In the genomic region with DNA sequence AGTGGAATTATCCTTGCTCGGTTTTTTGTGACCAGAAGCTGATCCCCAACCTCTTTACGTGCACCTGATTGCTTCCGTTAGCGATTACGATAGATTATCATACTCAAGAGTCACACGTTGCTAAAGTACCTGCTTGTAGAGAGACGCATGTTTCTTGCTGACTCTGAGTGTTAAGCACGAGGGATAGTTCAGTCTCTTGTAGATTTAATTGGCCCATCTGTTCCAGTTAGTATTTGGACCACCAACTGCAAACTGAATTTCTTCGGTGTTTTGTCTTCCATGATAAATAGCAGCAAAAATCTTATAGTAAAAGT, we compare ENCODE assay signal across 8 cellular contexts. TPM values are rescaled to one million over a fixed set of nuclear protein-coding genes. Genes with fewer than 3 reads are reported as not detected.
DNase-seq lines count a peak whose midpoint lies in the region; ATAC-seq, FAIRE-seq and TF ChIP-seq lines count a peak whose summit lies in the region.

No MANE protein-coding gene starts in this region.

- peak; percentile 27 for ATAC-seq in GM21528 (IDR thresholded peaks at IDR 0.05; ENCODE audit: low FRiP score, unreplicated experiment)
- ATAC-seq in GM12878 = peak; percentile 23
- ATAC-seq in memory B cell (ENCODE audit: low read depth) = peak; percentile 25
- no peak for ATAC-seq in aorta (ENCODE audit: low FRiP score)

- H3K9me3 Mint-ChIP-seq in IgD-negative memory B cell (no peaks in the 10 kb centered on the region), memory B cell (no peaks in the 10 kb centered on the region)

- no peaks in the 10 kb centered on the region for H3K27me3 Mint-ChIP-seq in IgD-negative memory B cell
- no peaks in the 10 kb centered on the region for H3K27me3 Mint-ChIP-seq in memory B cell

- 12% methylated on average over 9 of the region's 9 CpGs for WGBS in GM12878 (ENCODE audit: insufficient coverage, insufficient replicate concordance, low lambda C conversion rate, missing lambda C conversion rate)
- 1 to 2% methylated on average over 9 of the region's 9 CpGs for whole genome bisulfite sequencing in aorta, 2 donors

- in situ Hi-C loops in GM12878 (cut with MboI) = loop anchor here (25.0 kb wide), 1 partner anchor 1092 kb away; a partner anchor contains a TSS

- TF ChIP-seq RAD21 in GM12878 (IDR thresholded peaks at IDR 0.05; ENCODE audit: insufficient read depth, low read depth, low read length) = no peak

- peaks cover 4% of the 10 kb centered on the region; the same call in 1 of the 2 replicates for H3K4me1 ChIP-seq in GM12878 (ENCODE audit: control insufficient read depth, insufficient read depth, low read length)
- H3K4me1 ChIP-seq in aorta (ENCODE audit: control insufficient read depth in 1 of 2, insufficient read depth in 2 of 2, low read length in 2 of 2) = peaks cover 0 to 2% of the 10 kb centered on the region in 2 donors

- H3K4me3 ChIP-seq in GM12864 (ENCODE audit: low read depth, low read length) (peak overlapping the region; percentile 60), GM12878 (peak overlapping the region; percentile 46; the same call in 1 of the 2 replicates), aorta (ENCODE audit: low read length in 2 of 2) (peak overlapping the region; percentile 57 to 90)

- H4K20me1 ChIP-seq in GM12878 (ENCODE audit: control insufficient read depth, insufficient read depth) = no peaks in the 10 kb centered on the region

- H3K4me1 Mint-ChIP-seq in IgD-negative memory B cell (peaks cover 27 to 31% (median 31%) of the 10 kb centered on the region in 3 donors), memory B cell (peaks cover 22% of the 10 kb centered on the region)

- TSS peak; percentile 99 for BruUV-seq in GM12878 (replicated peaks; lab: Mats Ljungman, UMichigan)

- FAIRE-seq in GM12878 (lab: Jason Lieb, UNC) = no peak

- peaks cover 29% of the 10 kb centered on the region for H3K79me2 ChIP-seq in GM12878 (ENCODE audit: control insufficient read depth, insufficient read depth, low read length)

- peaks cover 0 to 11% of the 10 kb centered on the region in 2 experiments; a peak in 3 of 4 replicates for H3K36me3 ChIP-seq in GM12878 (ENCODE audit: control insufficient read depth in 2 of 2, insufficient read depth in 2 of 2, low read length in 1 of 2)
- H3K36me3 ChIP-seq in aorta (ENCODE audit: control insufficient read depth in 1 of 2, insufficient read depth in 2 of 2, low read length in 1 of 2) = no peaks in the 10 kb centered on the region

- H3K9ac ChIP-seq in GM12878 (ENCODE audit: control insufficient read depth, insufficient read depth, low read length) = peak overlapping the region; percentile 85

- RAD21 ChIA-PET in GM12878 (lab: Charles Lee; ENCODE audit: unreplicated experiment) = interaction anchor here (0.9 to 1.8 kb wide), 3 partner anchors 11 to 189 kb away, joined by 3 to 6 read pairs (median 3); a partner anchor contains a TSS

- DNase-seq in GM12864 (ENCODE audit: low read depth) = peak; percentile 25
- no peak for DNase-seq in GM12878 (ENCODE audit: low read depth, low spot score)
- no peak for DNase-seq in memory B cell (ENCODE audit: low spot score in 2 of 2)
- no peak for DNase-seq in aorta
- no peak for DNase-seq in 8988T
- DNase-seq in kidney tubule cell (ENCODE audit: low spot score) = no peak

- H3K27ac Mint-ChIP-seq in IgD-negative memory B cell (peak overlapping the region; percentile 92 to 99 (median 97)), memory B cell (peak overlapping the region; percentile 100)

- H3K36me3 Mint-ChIP-seq in IgD-negative memory B cell (no peaks in the 10 kb centered on the region), memory B cell (peaks cover 8% of the 10 kb centered on the region)

- intact Hi-C loops in GM12878 (cut with micrococcal nuclease; ENCODE audit: unreplicated experiment) (no loop called here), aorta (cut with DNase I) (loop anchor here in 1 of 2 donors (10.0 kb wide), 1 partner anchor 55 kb away; no protein-coding TSS in a partner anchor)

- TF ChIP-seq EP300 in GM12878 (IDR thresholded peaks at IDR 0.05; ENCODE audit: borderline replicate concordance in 1 of 2, control insufficient read depth in 1 of 2, low read depth in 2 of 2, low read length in 2 of 2) = no peak

- POLR2A ChIA-PET in GM12878 (lab: Charles Lee) = interaction anchor here (0.6 to 5.2 kb wide), 3 partner anchors 11 to 189 kb away, joined by 7 to 27 read pairs (median 11); a partner anchor contains a TSS

- H2AFZ ChIP-seq in GM12878 (ENCODE audit: control insufficient read depth, low read depth, low read length) = peak overlapping the region; percentile 88

- TF ChIP-seq CTCF in GM12864 (IDR thresholded peaks at IDR 0.05; ENCODE audit: low read depth, low read length, missing control alignments) (no peak), GM12878 (IDR thresholded peaks at IDR 0.05 in 2 of 3, conservative IDR thresholded peaks at IDR 0.05 in 1 of 3; ENCODE audit: control insufficient read depth in 2 of 3, extremely low read depth in 1 of 3, insufficient read depth in 1 of 3, low read depth in 3 of 3, low read length in 3 of 3) (no peak)

- TF ChIP-seq POLR2A in GM12878 (IDR thresholded peaks at IDR 0.05; ENCODE audit: low read depth, low read length) = no peak

- SMC1A ChIA-PET in GM12878 (lab: Charles Lee; ENCODE audit: uncharacterized antibody, unreplicated experiment) = interaction anchor here (1.1 to 2.2 kb wide), 4 partner anchors 10 to 191 kb away, joined by 3 to 10 read pairs (median 4); no protein-coding TSS in a partner anchor

- H3K9me3 ChIP-seq in GM12878 (replicated peaks; ENCODE audit: control insufficient read depth, insufficient read depth, low read length) (no peaks in the 10 kb centered on the region), aorta (ENCODE audit: control insufficient read depth, low read length) (no peaks in the 10 kb centered on the region)

- peak overlapping the region; percentile 97 for H3K27ac ChIP-seq in GM12878 (ENCODE audit: control insufficient read depth, insufficient read depth)
- H3K27ac ChIP-seq in aorta (ENCODE audit: low read depth in 1 of 2, low read length in 2 of 2) = peak overlapping the region in 1 of 2 donors; percentile 70

- H3K4me2 ChIP-seq in GM12878 (ENCODE audit: control insufficient read depth, insufficient read depth) = peak overlapping the region; percentile 91

- H3K4me3 Mint-ChIP-seq in IgD-negative memory B cell (peak overlapping the region; percentile 87 to 96 (median 95)), memory B cell (peak overlapping the region; percentile 81)

- CTCF ChIA-PET in GM12878 (lab: Yijun Ruan, JAX) = interaction anchor here (1.4 to 3.0 kb wide), 6 partner anchors 10 to 187 kb away, joined by 4 to 11 read pairs (median 8); no protein-coding TSS in a partner anchor

- no peaks in the 10 kb centered on the region for H3K27me3 ChIP-seq in GM12878 (replicated peaks in 1 of 2; ENCODE audit: control insufficient read depth in 2 of 2, insufficient read depth in 2 of 2, low read length in 1 of 2)
- H3K27me3 ChIP-seq in aorta (ENCODE audit: control insufficient read depth in 1 of 2, insufficient read depth in 2 of 2, low read length in 1 of 2) = no peaks in the 10 kb centered on the region

TF ChIP-seq in GM12878, 131 proteins besides CTCF, POLR2A, EP300 and RAD21 (continues in another document):
- TF ChIP-seq NFYA (IDR thresholded peaks at IDR 0.05; ENCODE audit: borderline replicate concordance, low read depth, low read length) (no peak), KDM1A (IDR thresholded peaks at IDR 0.05; ENCODE audit: borderline replicate concordance) (no peak)
- TF ChIP-seq, protein P1, sequence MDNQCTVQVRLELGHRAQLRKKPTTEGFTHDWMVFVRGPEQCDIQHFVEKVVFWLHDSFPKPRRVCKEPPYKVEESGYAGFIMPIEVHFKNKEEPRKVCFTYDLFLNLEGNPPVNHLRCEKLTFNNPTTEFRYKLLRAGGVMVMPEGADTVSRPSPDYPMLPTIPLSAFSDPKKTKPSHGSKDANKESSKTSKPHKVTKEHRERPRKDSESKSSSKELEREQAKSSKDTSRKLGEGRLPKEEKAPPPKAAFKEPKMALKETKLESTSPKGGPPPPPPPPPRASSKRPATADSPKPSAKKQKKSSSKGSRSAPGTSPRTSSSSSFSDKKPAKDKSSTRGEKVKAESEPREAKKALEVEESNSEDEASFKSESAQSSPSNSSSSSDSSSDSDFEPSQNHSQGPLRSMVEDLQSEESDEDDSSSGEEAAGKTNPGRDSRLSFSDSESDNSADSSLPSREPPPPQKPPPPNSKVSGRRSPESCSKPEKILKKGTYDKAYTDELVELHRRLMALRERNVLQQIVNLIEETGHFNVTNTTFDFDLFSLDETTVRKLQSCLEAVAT (IDR thresholded peaks at IDR 0.05) = 0 out of 2 replicates have a peak, but pooled peaks have one; percentile 38

RNA-seq across cellular contexts. Expression of a gene that starts 0.5 kb away (rescaled TPM):
- polyA plus RNA-seq in IgD-negative memory B cell (7.1 TPM), GM12878 (2011; rRNA removed) (28.5 and 31.9 TPM in 2 replicates), GM12878 (2014; fragmentation: Illumina TruSeq; extraction: Trizol) (18.6 and 19.7 TPM in 2 replicates), GM12878 (2014; fragmentation: Nextera tagmentation; extraction: Ambion mirVana) (10 to 100 TPM in 1 of 2 experiments, 1 to 10 TPM in 1; 7.2 to 10.2 TPM), GM12878 (2014; rRNA removed) (26.3 and 26.6 TPM in 2 replicates), GM12878 (2016; fragmentation: Nextera tagmentation; extraction: Ambion mirVana) (10 to 100 TPM in 1 of 2 experiments, 1 to 10 TPM in 1; 9.9 to 11.4 TPM), aorta (1 to 10 TPM; 6.2 to 9.0 TPM)
- total RNA-seq in GM12878 (2013; cell fraction: nucleolus; rRNA removed) = 24.3 and 25.0 TPM in 2 replicates
- total RNA-seq in GM12878 (2014; rRNA removed) (36.4 and 38.4 TPM in 2 replicates), GM12878 (2014; rRNA removed; fragmentation: Illumina TruSeq; extraction: Trizol) (16.9 and 17.6 TPM in 2 replicates), GM12878 (2021) (22.0 and 24.5 TPM in 2 replicates), aorta (10 to 100 TPM in 1 of 2 donors, 1 to 10 TPM in 1; 8.6 to 12.5 TPM)
- polyA plus RNA-seq in GM12878 (2011; ENCODE audit: low read depth) = 8.4 TPM
- 29.9 and 30.6 TPM in 2 replicates for polyA plus RNA-seq in GM12878 (2011; cell fraction: cytosol; rRNA removed)
- polyA plus RNA-seq in GM12878 (2011; cell fraction: nucleus; rRNA removed) = 15.9 and 17.0 TPM in 2 replicates
- polyA plus RNA-seq in GM12878 (2012) = 8.6 and 14.4 TPM in 2 replicates
- polyA minus RNA-seq in GM12878 (2011; rRNA and poly(A)+ RNA removed) = 44.8 and 45.2 TPM in 2 replicates
- polyA minus RNA-seq in GM12878 (2011; cell fraction: cytosol; rRNA and poly(A)+ RNA removed) = 15.5 and 20.0 TPM in 2 replicates
- 17.4 and 27.1 TPM in 2 replicates for polyA minus RNA-seq in GM12878 (2011; cell fraction: nucleus; rRNA and poly(A)+ RNA removed)
